In the genomic region with DNA sequence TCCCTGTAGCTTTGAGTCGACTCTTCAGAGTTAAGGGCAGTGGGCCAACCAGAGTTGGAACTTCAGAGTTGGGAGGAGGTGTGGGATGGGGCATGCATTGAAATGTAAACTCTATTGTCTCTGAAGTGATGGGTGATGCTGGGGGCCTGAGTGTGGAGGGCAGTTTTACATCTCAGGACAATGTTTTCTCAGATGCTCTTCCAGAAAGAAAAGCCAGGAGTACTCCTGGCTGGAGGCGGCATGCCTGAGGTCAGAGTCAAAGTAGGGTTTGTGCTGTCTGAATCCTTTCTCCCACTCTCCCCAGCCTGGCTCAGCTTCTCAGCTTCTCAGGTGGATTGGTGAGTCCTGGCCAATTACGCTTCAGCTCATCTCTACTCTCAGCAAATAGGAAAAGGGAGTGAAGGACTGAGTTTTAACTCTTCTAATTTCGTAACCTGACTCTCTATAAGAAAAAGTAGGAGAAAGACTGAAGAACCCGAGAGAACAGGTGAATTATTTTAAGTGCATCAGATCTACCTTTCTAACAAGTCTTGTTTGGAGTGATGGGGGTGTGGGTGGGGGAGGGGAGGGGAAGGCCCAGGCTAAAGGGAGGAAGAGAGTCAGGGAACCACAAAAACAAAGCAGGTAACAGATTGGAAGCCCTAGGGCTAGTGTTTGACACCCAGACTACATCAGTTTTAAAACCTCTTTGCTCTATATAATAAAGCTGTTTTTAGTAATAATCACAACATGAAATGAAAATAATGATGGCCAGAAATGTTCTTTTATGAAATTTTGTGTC, we compare ENCODE assay signal across 21 cellular contexts.
"Had no signal": no experiment of that assay in that cellular context is flagged by ENCODE, and none has a peak within 500 bp of the region (broad histone marks: within the 10 kb centered on the region; RNA-seq: fewer than 3 reads in every experiment).

No MANE protein-coding gene starts in this region.

- DNase-seq: activated CD4-positive, alpha-beta T cell treated with anti-CD3 and anti-CD28 coated beads for 48 hours; activated CD4-positive, CD25-positive, alpha-beta regulatory T cell; activated CD8-positive, alpha-beta T cell treated with anti-CD3 and anti-CD28 coated beads, Interleukin-2, amount 10 ng/mL, durations not matched to agents 7 days and 5 days; activated effector memory CD4-positive, alpha-beta T cell treated with Interleukin-2 at 50 U/mL for 16 hours; activated naive CD4-positive, alpha-beta T cell treated with anti-CD3 and anti-CD28 coated beads, Interleukin-2, amount 10 ng/mL, durations not matched to agents 7 days and 5 days; activated naive CD8-positive, alpha-beta T cell treated with anti-CD3 and anti-CD28 coated beads, Interleukin-2, amount 50 U/mL, for 24 hours; activated T-cell treated with anti-CD3 and anti-CD28 coated beads, Interleukin-2, amount 50 U/mL, for 4 hours; central memory CD4-positive, alpha-beta T cell; kidney glomerular epithelial cell; left ventricle myocardium inferior; mucosa of descending colon; naive B cell; stimulated activated CD4-positive, alpha-beta T cell treated with anti-CD3 and anti-CD28 coated beads, Interleukin-12 subunit alpha, Interleukin-12 subunit beta, amount 100 ng/mL, for 4 hours; stimulated activated CD4-positive, alpha-beta T cell treated with anti-CD3 and anti-CD28 coated beads, Interleukin-1b, Interleukin-23, amount 100 ng/mL, for 48 hours; stimulated activated naive CD4-positive, alpha-beta T cell treated with Interleukin-2 at 50 U/mL for 16 hours; T-helper 1 cell; T-helper 9 cell; thyroid gland had no signal

- H3K27me3 ChIP-seq: thyroid gland had no signal

- H3K36me3 ChIP-seq: left ventricle myocardium inferior, thyroid gland had no signal

- H3K4me3 ChIP-seq: left ventricle myocardium inferior, mucosa of descending colon, thyroid gland had no signal

- H3K27ac ChIP-seq: left ventricle myocardium inferior, thyroid gland had no signal

- ATAC-seq: activated CD8-positive, alpha-beta T cell treated with anti-CD3 and anti-CD28 coated beads, Interleukin-2, amount 10 ng/mL, durations not matched to agents 7 days and 5 days; activated naive CD8-positive, alpha-beta T cell treated with anti-CD3 and anti-CD28 coated beads, Interleukin-2, amount 50 U/mL, for 24 hours; activated T-cell treated with anti-CD3 and anti-CD28 coated beads, Interleukin-2, amount 50 U/mL, for 4 hours; mucosa of descending colon had no signal

- H3K4me1 ChIP-seq: thyroid gland had no signal

- FAIRE-seq: colon, endometrium, frontal cortex had no signal

- H3K9me3 ChIP-seq: left ventricle myocardium inferior, mucosa of descending colon, thyroid gland had no signal
